ENCODE assay signal across 32 cellular contexts in the genomic region with DNA sequence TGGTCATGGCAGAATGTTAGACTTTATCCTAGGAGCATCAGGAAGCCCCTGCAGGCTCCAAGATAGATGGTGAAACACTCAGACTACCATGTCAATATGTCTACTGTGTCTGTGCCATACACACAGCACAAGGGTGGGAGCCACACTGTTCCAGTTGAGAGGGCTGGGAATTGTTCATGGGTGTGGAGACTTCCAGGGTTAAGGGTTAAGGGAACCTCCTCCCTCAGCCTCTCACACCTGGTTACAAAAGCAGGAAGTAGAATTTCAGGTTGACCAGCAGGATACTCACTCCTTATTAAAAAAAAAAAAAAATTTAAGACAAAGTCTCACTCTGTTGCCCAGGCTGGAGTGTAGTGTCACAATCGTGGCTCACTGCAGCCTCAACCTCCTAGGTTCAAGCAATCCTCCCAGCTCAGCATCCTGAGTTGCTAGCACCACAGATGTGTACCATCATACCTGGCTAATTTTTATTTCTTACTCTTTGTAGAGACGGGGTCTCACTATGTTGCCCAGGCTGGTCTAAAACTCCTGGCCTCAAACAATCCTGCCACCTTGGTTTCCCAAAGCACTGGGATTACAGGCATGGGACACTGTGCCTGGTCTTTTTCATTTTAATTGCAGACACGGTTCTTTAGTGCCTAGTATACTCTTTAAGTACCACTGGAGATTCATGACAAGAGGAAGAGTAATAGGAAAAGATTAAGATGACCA. TPM values are rescaled to one million over a fixed set of nuclear protein-coding genes. Genes with fewer than 3 reads are reported as not detected.
A peak's percentile ranks its signal among the peaks of the same experiment; 100 is the strongest.
DNase-seq lines count a peak whose midpoint lies in the region; ATAC-seq and TF ChIP-seq lines count a peak whose summit lies in the region.
"Had no signal": no experiment of that assay in that cellular context is flagged by ENCODE, and none has a peak within 500 bp of the region (broad histone marks: within the 10 kb centered on the region; RNA-seq: fewer than 3 reads in every experiment).

No MANE protein-coding gene starts in this region.

- H3K27me3 ChIP-seq in cardiac muscle cell (no peaks in the 10 kb centered on the region), left ventricle myocardium inferior (ENCODE audit: low read depth) (no peaks in the 10 kb centered on the region)
- H3K27me3 ChIP-seq: ascending aorta, heart right ventricle, neural progenitor cell, upper lobe of left lung had no signal

- H3K27me3 Mint-ChIP-seq in nephron (ENCODE audit: low read depth) = no peaks in the 10 kb centered on the region

- H3K36me3 Mint-ChIP-seq in nephron (ENCODE audit: low read depth) = peaks cover 8% of the 10 kb centered on the region
- H3K36me3 Mint-ChIP-seq: activated naive CD8-positive, alpha-beta T cell treated with anti-CD3 and anti-CD28 coated beads, Interleukin-2, amount 10 ng/mL, durations not matched to agents 7 days and 5 days; neural progenitor cell had no signal

- H3K36me3 ChIP-seq in cardiac muscle cell (no peaks in the 10 kb centered on the region), left ventricle myocardium inferior (no peaks in the 10 kb centered on the region)
- H3K36me3 ChIP-seq: ascending aorta, heart right ventricle, neural progenitor cell, upper lobe of left lung had no signal

- TF ChIP-seq CTCF in cardiac muscle cell (IDR thresholded peaks at IDR 0.05; ENCODE audit: low read depth, low read length) = no peak
- no peak for TF ChIP-seq CTCF in left ventricle myocardium inferior (IDR thresholded peaks at IDR 0.05; ENCODE audit: borderline replicate concordance)
- TF ChIP-seq CTCF in nephron (IDR thresholded peaks at IDR 0.05; ENCODE audit: unreplicated experiment in 3 of 3) = no peak

- DNase-seq in cardiac muscle cell (ENCODE audit: low read depth in 1 of 2, low spot score in 1 of 2) = peak in 1 of 2 donors; percentile 7
- no peak for DNase-seq in left ventricle myocardium inferior
- no peak for DNase-seq in epithelial cell of prostate (ENCODE audit: low read depth, low spot score)
- no peak for DNase-seq in HT-29 (ENCODE audit: low spot score)
- DNase-seq in stimulated activated CD4-positive, alpha-beta T cell treated with anti-CD3 and anti-CD28 coated beads, Interleukin-2, amount 100 ng/mL, for 48 hours = no peak
- DNase-seq: 8988T; activated CD4-positive, alpha-beta T cell treated with anti-CD3 and anti-CD28 coated beads, Interleukin-2, amount 50 U/mL, for 48 hours; activated CD4-positive, CD25-positive, alpha-beta regulatory T cell treated with anti-CD3 and anti-CD28 coated beads, Interleukin-2, amount 50 U/mL, for 72 hours; activated gamma-delta T cell treated with Interleukin-2 at 50 U/mL for 16 hours; activated naive CD8-positive, alpha-beta T cell treated with anti-CD3 and anti-CD28 coated beads, Interleukin-2, amount 10 ng/mL, durations not matched to agents 7 days and 5 days; activated T-cell treated with anti-CD3 and anti-CD28 coated beads, Interleukin-2, amount 50 U/mL, for 48 hours; caudate nucleus; COR-L47; GDM1; heart right ventricle; NCI-H2029 treated with DMSO at 0.1 percent for 48 hours; NCI-H524 treated with DMSO at 0.1 percent for 48 hours; PC-9; stimulated activated CD4-positive, alpha-beta T cell treated with anti-CD3 and anti-CD28 coated beads, Interleukin-4, amount 100 ng/mL, for 24 hours; T-helper 17 cell had no signal

- ATAC-seq in GM18868 (IDR thresholded peaks at IDR 0.05; ENCODE audit: unreplicated experiment) (no peak), HG02981 (IDR thresholded peaks at IDR 0.05; ENCODE audit: unreplicated experiment) (no peak)
- ATAC-seq: heart right ventricle, Right ventricle myocardium inferior, SK-N-SH treated with all-trans-retinoic acid at 6 μM for 48 hours, T-helper 17 cell had no signal

- H3K9me3 ChIP-seq in cardiac muscle cell (ENCODE audit: low read depth) (no peaks in the 10 kb centered on the region), left ventricle myocardium inferior (replicated peaks) (no peaks in the 10 kb centered on the region)
- H3K9me3 ChIP-seq: ascending aorta, heart right ventricle, upper lobe of left lung had no signal

- peaks cover 5% of the 10 kb centered on the region for H3K9me3 Mint-ChIP-seq in nephron

- intact Hi-C loops in left ventricle myocardium inferior (cut with micrococcal nuclease) = no loop called here

- peak overlapping the region; percentile 53 for H3K27ac ChIP-seq in cardiac muscle cell
- no peak overlapping the region for H3K27ac ChIP-seq in left ventricle myocardium inferior (replicated peaks)
- peak overlapping the region; percentile 78 for H3K27ac ChIP-seq in epithelial cell of prostate
- H3K27ac ChIP-seq: ascending aorta, C4-2B, heart right ventricle, neural progenitor cell, PC-9 had no signal

- peaks cover 44% of the 10 kb centered on the region for H3K4me1 Mint-ChIP-seq in nephron
- H3K4me1 Mint-ChIP-seq: activated naive CD8-positive, alpha-beta T cell treated with anti-CD3 and anti-CD28 coated beads, Interleukin-2, amount 10 ng/mL, durations not matched to agents 7 days and 5 days had no signal

- no peak overlapping the region for H3K4me3 ChIP-seq in cardiac muscle cell
- H3K4me3 ChIP-seq in left ventricle myocardium inferior = no peak overlapping the region
- H3K4me3 ChIP-seq: ascending aorta, heart right ventricle, neural progenitor cell, PC-9, upper lobe of left lung had no signal

- H3K4me3 Mint-ChIP-seq in nephron = no peak overlapping the region
- H3K4me3 Mint-ChIP-seq: activated naive CD8-positive, alpha-beta T cell treated with anti-CD3 and anti-CD28 coated beads, Interleukin-2, amount 10 ng/mL, durations not matched to agents 7 days and 5 days; neural progenitor cell; T-helper 17 cell had no signal

- peak overlapping the region; percentile 92 to 99 (median 98) for H3K27ac Mint-ChIP-seq in nephron
- H3K27ac Mint-ChIP-seq: activated naive CD8-positive, alpha-beta T cell treated with anti-CD3 and anti-CD28 coated beads, Interleukin-2, amount 10 ng/mL, durations not matched to agents 7 days and 5 days; neural progenitor cell; T-helper 17 cell had no signal

- H3K4me1 ChIP-seq in cardiac muscle cell (ENCODE audit: low read depth) (peaks cover 11% of the 10 kb centered on the region), left ventricle myocardium inferior (no peaks in the 10 kb centered on the region)
- H3K4me1 ChIP-seq: ascending aorta had no signal

RNA-seq across cellular contexts. Expression of a gene that starts 26.0 kb away (rescaled TPM):
- total RNA-seq in cardiac muscle cell (3.2 and 3.8 TPM in 2 replicates), left ventricle myocardium inferior (1.9 TPM)
- 1.1 and 1.6 TPM in 2 replicates for polyA plus RNA-seq in cardiac muscle cell
- not detected in 2 replicates for total RNA-seq in HT-29 (2014; rRNA removed; shearing (Covaris generic))
- total RNA-seq: activated naive CD8-positive, alpha-beta T cell treated with anti-CD3 and anti-CD28 coated beads, Interleukin-2, amount 10 ng/mL, durations not matched to agents 7 days and 5 days; ascending aorta; esophagus mucosa; fibroblast of villous mesenchyme; lung microvascular endothelial cell; T-helper 17 cell had no signal
